In genomic region chr14:74946659-74947281, GRCh38 we compare ENCODE assay signal across 9 cellular contexts. TPM values are rescaled to one million over a fixed set of nuclear protein-coding genes. Genes with fewer than 3 reads are reported as not detected.
DNase-seq lines count a peak whose midpoint lies in the region; FAIRE-seq and TF ChIP-seq lines count a peak whose summit lies in the region.
"Had no signal": no experiment of that assay in that cellular context is flagged by ENCODE, and none has a peak within 500 bp of the region (broad histone marks: within the 10 kb centered on the region; RNA-seq: fewer than 3 reads in every experiment).

No MANE protein-coding gene starts in this region.

- peaks cover 2% of the 10 kb centered on the region for H4K20me1 ChIP-seq in keratinocyte (ENCODE audit: control insufficient read depth, extremely low read depth, insufficient read depth, low read length)

- peak overlapping the region; percentile 27 for H2AFZ ChIP-seq in keratinocyte (ENCODE audit: control insufficient read depth, low read length)

- dilution Hi-C loops in keratinocyte (cut with MboI; ENCODE audit: extremely low pct_ligation_motif_present, low sequenced_read_pairs), result no loop called here

- no peaks in the 10 kb centered on the region for H3K79me2 ChIP-seq in keratinocyte (ENCODE audit: control insufficient read depth, insufficient read depth, low read length)

- H3K27ac ChIP-seq in keratinocyte (ENCODE audit: control insufficient read depth, insufficient read depth, low read length), result peak overlapping the region; percentile 25
- peak overlapping the region in 1 of 4 donors; percentile 3 for H3K27ac ChIP-seq in transverse colon

- H3K4me3 ChIP-seq in keratinocyte (ENCODE audit: control insufficient read depth in 2 of 3, extremely low read depth in 1 of 3, insufficient read depth in 2 of 3, low read depth in 1 of 3, low read length in 3 of 3), result no peak overlapping the region
- no peak overlapping the region for H3K4me3 ChIP-seq in transverse colon

- peak overlapping the region; percentile 65 for H3K27ac Mint-ChIP-seq in activated naive CD4-positive, alpha-beta T cell treated with anti-CD3 and anti-CD28 coated beads for 36 hours
- H3K27ac Mint-ChIP-seq in brain, result peak overlapping the region; percentile 33 to 81 (median 64)

- peaks cover 3% of the 10 kb centered on the region for H3K27me3 Mint-ChIP-seq in activated naive CD4-positive, alpha-beta T cell treated with anti-CD3 and anti-CD28 coated beads for 36 hours (ENCODE audit: low read depth)
- H3K27me3 Mint-ChIP-seq in brain, result no peaks in the 10 kb centered on the region

- 24% methylated on average over 5 of the region's 5 CpGs; no CpG with 5 or more reads in 1 of the 2 donors for WGBS in transverse colon (ENCODE audit: low coverage in 1 of 2), 2 donors

- H3K4me1 Mint-ChIP-seq in activated naive CD4-positive, alpha-beta T cell treated with anti-CD3 and anti-CD28 coated beads for 36 hours (ENCODE audit: low read depth), result peaks cover 20% of the 10 kb centered on the region
- H3K4me1 Mint-ChIP-seq in brain, result peaks cover 50% of the 10 kb centered on the region

- no peak for TF ChIP-seq POLR2A in transverse colon (IDR thresholded peaks at IDR 0.05)

- H3K9ac ChIP-seq in keratinocyte (ENCODE audit: control insufficient read depth, extremely low read depth, insufficient read depth, low read length), result peak overlapping the region; percentile 8

- CTCF ChIA-PET in activated naive CD4-positive, alpha-beta T cell treated with anti-CD3 and anti-CD28 coated beads for 36 hours (lab: Charles Lee), result interaction anchor here (0.7 to 5.9 kb wide), 17 partner anchors 11 to 351 kb away, joined by 3 to 75 read pairs (median 5); partner anchors contain the start of genes ACYP1 and EIF2B2

- peak; percentile 85 for FAIRE-seq in keratinocyte (lab: Jason Lieb, UNC)
- FAIRE-seq: A204.1 had no signal

- peaks cover 19 to 34% of the 10 kb centered on the region in 2 experiments for H3K36me3 ChIP-seq in keratinocyte (ENCODE audit: control insufficient read depth in 2 of 2, extremely low read depth in 1 of 2, insufficient read depth in 2 of 2, low read length in 2 of 2)
- no peaks in the 10 kb centered on the region for H3K36me3 ChIP-seq in transverse colon

- H3K4me3 Mint-ChIP-seq in activated naive CD4-positive, alpha-beta T cell treated with anti-CD3 and anti-CD28 coated beads for 36 hours, result no peak overlapping the region
- peak overlapping the region in 1 of 5 experiments; percentile 19 for H3K4me3 Mint-ChIP-seq in brain

- in situ Hi-C loops in transverse colon (cut with MboI; ENCODE audit: low pct_ligation_motif_present in 1 of 4, low pct_unique_long_range_greater_than_20kb in 1 of 4, low sequenced_read_pairs in 3 of 4), result loop anchor here in 3 of 4 donors (10.0 to 25.0 kb wide), 3 partner anchors 128 to 141 kb away; no protein-coding TSS in a partner anchor

- no peaks in the 10 kb centered on the region for H3K9me1 ChIP-seq in keratinocyte (ENCODE audit: control insufficient read depth, extremely low read depth, insufficient read depth, low read length)

- peaks cover 35% of the 10 kb centered on the region for H3K4me1 ChIP-seq in keratinocyte (ENCODE audit: control insufficient read depth, extremely low read depth, insufficient read depth, low read length)
- peaks cover 13 to 30% (median 24%) of the 10 kb centered on the region in 4 donors for H3K4me1 ChIP-seq in transverse colon

- H3K27me3 ChIP-seq in keratinocyte (ENCODE audit: control insufficient read depth, extremely low read depth, insufficient read depth, low read length) (no peaks in the 10 kb centered on the region), transverse colon (no peaks in the 10 kb centered on the region)

- H3K4me2 ChIP-seq in keratinocyte (ENCODE audit: control insufficient read depth, extremely low read depth, insufficient read depth, low read depth, low read length), result peak overlapping the region; percentile 55

- TF ChIP-seq EP300 in transverse colon (IDR thresholded peaks at IDR 0.05; ENCODE audit: low read depth), result no peak

- H3K9me3 ChIP-seq in keratinocyte (ENCODE audit: control insufficient read depth, low read depth, low read length) (no peaks in the 10 kb centered on the region), transverse colon (no peaks in the 10 kb centered on the region)

- no peaks in the 10 kb centered on the region for H3K36me3 Mint-ChIP-seq in activated naive CD4-positive, alpha-beta T cell treated with anti-CD3 and anti-CD28 coated beads for 36 hours (ENCODE audit: low read depth)
- no peaks in the 10 kb centered on the region for H3K36me3 Mint-ChIP-seq in brain

- TF ChIP-seq CTCF in brain (conservative IDR thresholded peaks at IDR 0.05) (peak in 1 of 2 experiments; percentile 33), keratinocyte (optimal IDR thresholded peaks at IDR 0.05 in 1 of 3, IDR thresholded peaks at IDR 0.05 in 1 of 3, conservative IDR thresholded peaks at IDR 0.05 in 1 of 3; ENCODE audit: extremely low read depth in 1 of 3, insufficient read depth in 2 of 3, low read length in 3 of 3) (no peak), transverse colon (IDR thresholded peaks at IDR 0.05) (peak in 3 of 5 experiments; percentile 20 to 42 (median 33))

- no peak for DNase-seq in activated naive CD4-positive, alpha-beta T cell treated with anti-CD3 and anti-CD28 coated beads for 36 hours
- DNase-seq in activated naive CD4-positive, alpha-beta T cell treated with anti-CD3 and anti-CD28 coated beads, Interleukin-2, amount 50 U/mL, for 16 hours, result no peak
- no peak for DNase-seq in keratinocyte (ENCODE audit: low read depth, low spot score)
- no peak for DNase-seq in transverse colon
- DNase-seq in SHP77 (lab: John Stamatoyannopoulos, UW), result no peak
- DNase-seq in NCI-H510A (lab: John Stamatoyannopoulos, UW), result no peak
- DNase-seq in NCI-H1048 (lab: John Stamatoyannopoulos, UW), result no peak

- intact Hi-C loops in activated naive CD4-positive, alpha-beta T cell treated with anti-CD3 and anti-CD28 coated beads for 36 hours (cut with micrococcal nuclease), result loop anchor here (1.0 to 10.0 kb wide), 4 partner anchors 56 to 708 kb away; partner anchors contain the start of gene EIF2B2
- intact Hi-C loops in transverse colon (cut with DNase I; ENCODE audit: low total_unique reads), result loop anchor here (5.0 kb wide), 1 partner anchor 141 kb away; no protein-coding TSS in a partner anchor

- H3K9me3 Mint-ChIP-seq in activated naive CD4-positive, alpha-beta T cell treated with anti-CD3 and anti-CD28 coated beads for 36 hours, result no peaks in the 10 kb centered on the region
- no peaks in the 10 kb centered on the region for H3K9me3 Mint-ChIP-seq in brain

RNA-seq across cellular contexts. Expression of gene PGF, which starts 8.6 kb away (rescaled TPM):
- total RNA-seq in activated naive CD4-positive, alpha-beta T cell treated with anti-CD3 and anti-CD28 coated beads for 36 hours, result under 1 TPM in 1 of 2 experiments, not detected in 1; 0.10 TPM
- polyA plus RNA-seq in brain (ENCODE audit: insufficient read depth, low read depth, low replicate concordance) (21.8 TPM), keratinocyte (16.5 to 19.0 TPM (median 17.5 TPM) in 3 replicates)
- polyA plus RNA-seq in keratinocyte (2011; ENCODE audit: low read depth), result 4.3 TPM
- polyA plus RNA-seq in keratinocyte (2011; cell fraction: cytosol; rRNA removed), result 11.8 and 26.1 TPM in 2 replicates
- 15.8 and 22.6 TPM in 2 replicates for polyA plus RNA-seq in keratinocyte (2011; cell fraction: nucleus; rRNA removed)
- polyA plus RNA-seq in keratinocyte (2012; ENCODE audit: low replicate concordance), result 21.3 and 25.5 TPM in 2 replicates
- 8.5 to 14.9 TPM (median 9.4 TPM) in 3 replicates for polyA minus RNA-seq in keratinocyte
- 22.3 TPM for polyA minus RNA-seq in keratinocyte (2011; cell fraction: cytosol; rRNA and poly(A)+ RNA removed)
- 9.2 and 10.9 TPM in 2 replicates for polyA minus RNA-seq in keratinocyte (2011; cell fraction: nucleus; rRNA and poly(A)+ RNA removed)
- total RNA-seq in transverse colon, result 10 to 100 TPM in 2 of 4 donors, 1 to 10 TPM in 1, not detected in 1; 9.7 to 10.5 (median 10.1) TPM

RNA-seq across cellular contexts. Expression of gene RPS6KL1, which starts 23.7 kb away (rescaled TPM):
- 1 to 10 TPM; 4.5 to 6.8 TPM for total RNA-seq in activated naive CD4-positive, alpha-beta T cell treated with anti-CD3 and anti-CD28 coated beads for 36 hours
- polyA plus RNA-seq in brain (ENCODE audit: insufficient read depth, low read depth, low replicate concordance), result 35.8 TPM
- 0.19 to 1.8 TPM (median 0.69 TPM) in 3 replicates for polyA plus RNA-seq in keratinocyte
- 0.81 TPM for polyA plus RNA-seq in keratinocyte (2011; ENCODE audit: low read depth)
- 0.38 and 0.49 TPM in 2 replicates for polyA plus RNA-seq in keratinocyte (2011; cell fraction: cytosol; rRNA removed)
- 0.78 and 1.0 TPM in 2 replicates for polyA plus RNA-seq in keratinocyte (2011; cell fraction: nucleus; rRNA removed)
- polyA plus RNA-seq in keratinocyte (2012; ENCODE audit: low replicate concordance), result 0.51 and 1.0 TPM in 2 replicates
- 1.2 to 2.6 TPM in 2 of 3 replicates, not detected in the other for polyA minus RNA-seq in keratinocyte
- polyA minus RNA-seq in keratinocyte (2011; cell fraction: cytosol; rRNA and poly(A)+ RNA removed), result not detected
- 0.11 TPM in 1 of 2 replicates, not detected in the other for polyA minus RNA-seq in keratinocyte (2011; cell fraction: nucleus; rRNA and poly(A)+ RNA removed)
- total RNA-seq in transverse colon, result 10 to 100 TPM in 1 of 4 donors, 1 to 10 TPM in 2, not detected in 1; 6.4 to 54.1 (median 9.3) TPM

RNA-seq across cellular contexts. Expression of gene EIF2B2, which starts 56.0 kb away (rescaled TPM):
- 10 to 100 TPM; 64.8 to 65.4 TPM for total RNA-seq in activated naive CD4-positive, alpha-beta T cell treated with anti-CD3 and anti-CD28 coated beads for 36 hours
- polyA plus RNA-seq in brain (ENCODE audit: insufficient read depth, low read depth, low replicate concordance), result 98.5 TPM
- polyA plus RNA-seq in keratinocyte, result 112 to 114 TPM (median 113 TPM) in 3 replicates
- polyA plus RNA-seq in keratinocyte (2011; ENCODE audit: low read depth), result 21.6 TPM
- 98.8 and 122 TPM in 2 replicates for polyA plus RNA-seq in keratinocyte (2011; cell fraction: cytosol; rRNA removed)
- 81.7 and 85.0 TPM in 2 replicates for polyA plus RNA-seq in keratinocyte (2011; cell fraction: nucleus; rRNA removed)
- 68.5 and 72.2 TPM in 2 replicates for polyA plus RNA-seq in keratinocyte (2012; ENCODE audit: low replicate concordance)
- polyA minus RNA-seq in keratinocyte, result 51.9 to 58.9 TPM (median 54.6 TPM) in 3 replicates
- 40.7 TPM for polyA minus RNA-seq in keratinocyte (2011; cell fraction: cytosol; rRNA and poly(A)+ RNA removed)
- 13.5 and 29.6 TPM in 2 replicates for polyA minus RNA-seq in keratinocyte (2011; cell fraction: nucleus; rRNA and poly(A)+ RNA removed)
- 10 to 100 TPM; 42.9 to 55.4 (median 51.1) TPM for total RNA-seq in transverse colon

Comparison
In these comparisons a context has a peak if more than half of its experiments do, and no peak if none do; other contexts are left out.
1. CTCF ChIP-seq: peak in transverse colon (3 of 5); none in keratinocyte (0 of 3).